1 cellular context compared by ENCODE assay signal in genomic region chr1:47751188-47751587, GRCh38.
A peak's percentile ranks its signal among the peaks of the same experiment; 100 is the strongest.
TF ChIP-seq lines count a peak whose summit lies in the region.

No MANE protein-coding gene starts in this region.

TF ChIP-seq in HEK293, 187 proteins besides CTCF, POLR2A, EP300 and RAD21 (continued from another document):
- TF ChIP-seq ZNF518A (tag by site-specific recombination; conservative IDR thresholded peaks at IDR 0.05; ENCODE audit: low read depth) (peak; percentile 85), TRIM28 (IDR thresholded peaks at IDR 0.05; ENCODE audit: borderline replicate concordance, low read length) (0 out of 2 replicates have a peak, but pooled peaks have one; percentile 29)
